ENCODE assay signal across 17 cellular contexts in the genomic region with DNA sequence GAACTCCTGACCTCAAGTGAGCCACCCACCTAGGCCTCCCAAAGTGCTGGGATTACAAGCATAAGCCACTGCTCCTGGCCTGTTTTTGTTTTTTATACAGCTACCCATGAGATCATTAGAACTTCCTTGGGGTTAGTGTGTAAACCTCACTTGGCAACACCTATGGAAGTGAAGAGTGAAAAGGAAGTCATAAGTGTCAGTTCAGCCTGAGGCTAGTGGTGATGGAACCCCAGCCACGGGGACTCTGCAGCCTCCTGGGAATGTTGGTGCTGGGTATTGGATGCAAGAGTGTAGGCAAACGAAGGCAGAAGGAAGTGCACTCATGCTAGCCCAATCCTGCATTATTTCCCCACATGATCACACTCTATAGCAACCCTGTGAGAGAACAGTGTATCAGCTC. TPM values are rescaled to one million over a fixed set of nuclear protein-coding genes. Genes with fewer than 3 reads are reported as not detected.
DNase-seq lines count a peak whose midpoint lies in the region; ATAC-seq, FAIRE-seq and TF ChIP-seq lines count a peak whose summit lies in the region.
"Had no signal": no experiment of that assay in that cellular context is flagged by ENCODE, and none has a peak within 500 bp of the region (broad histone marks: within the 10 kb centered on the region; RNA-seq: fewer than 3 reads in every experiment).

No MANE protein-coding gene starts in this region.

- H3K27ac Mint-ChIP-seq in CD4-positive, alpha-beta memory T cell = peak overlapping the region; percentile 91 to 97 (median 95)
- H3K27ac Mint-ChIP-seq in Caco-2 (ENCODE audit: unreplicated experiment) = peak overlapping the region; percentile 75
- peak overlapping the region; percentile 89 for H3K27ac Mint-ChIP-seq in activated T-helper 1 cell treated with anti-CD3 and anti-CD28 coated beads, Interleukin-12 subunit alpha, Interleukin-12 subunit beta, Interleukin-2, Interleukin-4 antibody, amounts not matched to agents 30 ng/mL and 10 ng/mL and 1 ng/mL, durations not matched to agents 14 hours and 24 hours and 36 hours
- peak overlapping the region; percentile 59 to 92 (median 82) for H3K27ac Mint-ChIP-seq in immature natural killer cell
- H3K27ac Mint-ChIP-seq: B cell, memory B cell had no signal

- no peak for TF ChIP-seq CTCF in Caco-2 (IDR thresholded peaks at IDR 0.05; ENCODE audit: insufficient read depth in 1 of 2, low read depth in 1 of 2, low read length in 1 of 2, severe bottlenecking in 1 of 2, unreplicated experiment in 1 of 2)

- H3K4me1 Mint-ChIP-seq in CD4-positive, alpha-beta memory T cell = peaks cover 71 to 95% (median 88%) of the 10 kb centered on the region in 4 donors
- H3K4me1 Mint-ChIP-seq in Caco-2 (ENCODE audit: low read depth, unreplicated experiment) (peaks cover 47% of the 10 kb centered on the region), immature natural killer cell (peaks cover 52 to 69% of the 10 kb centered on the region in 2 donors)
- peaks cover 75% of the 10 kb centered on the region for H3K4me1 Mint-ChIP-seq in activated T-helper 1 cell treated with anti-CD3 and anti-CD28 coated beads, Interleukin-12 subunit alpha, Interleukin-12 subunit beta, Interleukin-2, Interleukin-4 antibody, amounts not matched to agents 30 ng/mL and 10 ng/mL and 1 ng/mL, durations not matched to agents 14 hours and 24 hours and 36 hours (ENCODE audit: low read depth)

- H3K36me3 Mint-ChIP-seq in CD4-positive, alpha-beta memory T cell = no peaks in the 10 kb centered on the region
- peaks cover 13% of the 10 kb centered on the region for H3K36me3 Mint-ChIP-seq in Caco-2 (ENCODE audit: insufficient read depth, unreplicated experiment)
- H3K36me3 Mint-ChIP-seq in activated T-helper 1 cell treated with anti-CD3 and anti-CD28 coated beads, Interleukin-12 subunit alpha, Interleukin-12 subunit beta, Interleukin-2, Interleukin-4 antibody, amounts not matched to agents 30 ng/mL and 10 ng/mL and 1 ng/mL, durations not matched to agents 14 hours and 24 hours and 36 hours (ENCODE audit: low read depth) = peaks cover 19% of the 10 kb centered on the region
- no peaks in the 10 kb centered on the region for H3K36me3 Mint-ChIP-seq in immature natural killer cell

- intact Hi-C loops in CD4-positive, alpha-beta memory T cell (cut with micrococcal nuclease) = loop anchor here (1.0 kb wide), 1 partner anchor 8 kb away; no protein-coding TSS in a partner anchor
- intact Hi-C loops in Caco-2 (cut with micrococcal nuclease; ENCODE audit: unreplicated experiment) = loop anchor here (2.0 kb wide), 1 partner anchor 34 kb away; a partner anchor contains a TSS
- intact Hi-C loops in activated T-helper 1 cell treated with anti-CD3 and anti-CD28 coated beads, Interleukin-12 subunit alpha, Interleukin-12 subunit beta, Interleukin-2, Interleukin-4 antibody, amounts not matched to agents 30 ng/mL and 10 ng/mL and 1 ng/mL, durations not matched to agents 14 hours and 24 hours and 36 hours (cut with micrococcal nuclease) = loop anchor here (5.0 to 10.0 kb wide), 3 partner anchors 600 to 1148 kb away; a partner anchor contains a TSS

- no TSS peak for BruUV-seq in Caco-2 (replicated peaks; lab: Mats Ljungman, UMichigan)

- POLR2A ChIA-PET in CD4-positive, alpha-beta memory T cell (lab: Charles Lee; ENCODE audit: partially characterized antibody) = interaction anchor here (1.3 to 4.3 kb wide), 4 partner anchors 8 to 20 kb away, joined by 3 to 40 read pairs (median 4); no protein-coding TSS in a partner anchor
- POLR2A ChIA-PET in Caco-2 (lab: Charles Lee) = no interaction called here

- H3K9me3 ChIP-seq in CD4-positive, alpha-beta memory T cell (ENCODE audit: control insufficient read depth in 1 of 2, low read length in 2 of 2) = no peaks in the 10 kb centered on the region
- no peaks in the 10 kb centered on the region for H3K9me3 ChIP-seq in Caco-2
- H3K9me3 ChIP-seq: adrenal gland had no signal

- CTCF ChIA-PET in CD4-positive, alpha-beta memory T cell (lab: Charles Lee; ENCODE audit: partially characterized antibody) = interaction anchor here (1.1 to 10.5 kb wide), 3 partner anchors 28 to 32 kb away, joined by 3 to 114 read pairs (median 3); a partner anchor contains a TSS
- CTCF ChIA-PET in Caco-2 (lab: Charles Lee) = no interaction called here

- H3K27ac ChIP-seq in CD4-positive, alpha-beta memory T cell (ENCODE audit: low read depth, low read length) = peak overlapping the region; percentile 41
- H3K27ac ChIP-seq: adrenal gland, VCaP had no signal

- no peaks in the 10 kb centered on the region for H3K9me3 Mint-ChIP-seq in CD4-positive, alpha-beta memory T cell
- no peaks in the 10 kb centered on the region for H3K9me3 Mint-ChIP-seq in Caco-2 (ENCODE audit: unreplicated experiment)
- H3K9me3 Mint-ChIP-seq in activated T-helper 1 cell treated with anti-CD3 and anti-CD28 coated beads, Interleukin-12 subunit alpha, Interleukin-12 subunit beta, Interleukin-2, Interleukin-4 antibody, amounts not matched to agents 30 ng/mL and 10 ng/mL and 1 ng/mL, durations not matched to agents 14 hours and 24 hours and 36 hours = no peaks in the 10 kb centered on the region
- peaks cover 0 to 3% (median 0%) of the 10 kb centered on the region in 6 donors for H3K9me3 Mint-ChIP-seq in immature natural killer cell
- H3K9me3 Mint-ChIP-seq: memory B cell, nephron had no signal

- H3K4me1 ChIP-seq in CD4-positive, alpha-beta memory T cell (ENCODE audit: insufficient read depth, low read length) = peaks cover 100% of the 10 kb centered on the region
- peaks cover 69% of the 10 kb centered on the region for H3K4me1 ChIP-seq in Caco-2
- H3K4me1 ChIP-seq: adrenal gland had no signal

- DNase-seq in CD4-positive, alpha-beta memory T cell = no peak
- DNase-seq in Caco-2 (no peak), immature natural killer cell (peak in 2 of 3 donors; percentile 27 to 47), cerebellum (ENCODE audit: low spot score) (no peak), GM12892 (ENCODE audit: insufficient read length) (no peak)
- DNase-seq in activated T-helper 1 cell treated with anti-CD3 and anti-CD28 coated beads, Interleukin-12 subunit alpha, Interleukin-12 subunit beta, Interleukin-2, Interleukin-4 antibody, amounts not matched to agents 30 ng/mL and 10 ng/mL and 1 ng/mL, durations not matched to agents 14 hours and 24 hours and 36 hours (ENCODE audit: low spot score) = no peak
- DNase-seq: adrenal gland; GDM1; KBM-7; NCI-H2081; NCI-H510A; stimulated activated CD4-positive, alpha-beta T cell treated with anti-CD3 and anti-CD28 coated beads, Interleukin-4, amount 100 ng/mL, for 1 hour had no signal

- no peaks in the 10 kb centered on the region for H3K27me3 ChIP-seq in CD4-positive, alpha-beta memory T cell (ENCODE audit: insufficient read depth, low read length)
- H3K27me3 ChIP-seq in Caco-2 (replicated peaks; ENCODE audit: control insufficient read depth, insufficient read depth, low read length) = no peaks in the 10 kb centered on the region
- H3K27me3 ChIP-seq: adrenal gland had no signal

- no peak for TF ChIP-seq POLR2A in GM12892 (IDR thresholded peaks at IDR 0.05; ENCODE audit: low read depth, low read length)

- no peaks in the 10 kb centered on the region for H3K36me3 ChIP-seq in CD4-positive, alpha-beta memory T cell (ENCODE audit: insufficient read depth, low read length)
- H3K36me3 ChIP-seq in Caco-2 (ENCODE audit: control insufficient read depth, insufficient read depth, low read length) = peaks cover 2% of the 10 kb centered on the region; the same call in 1 of the 2 replicates
- H3K36me3 ChIP-seq: adrenal gland had no signal

- peak overlapping the region; percentile 73 to 88 (median 80) for H3K4me3 Mint-ChIP-seq in CD4-positive, alpha-beta memory T cell
- peak overlapping the region; percentile 39 for H3K4me3 Mint-ChIP-seq in Caco-2 (ENCODE audit: unreplicated experiment)
- H3K4me3 Mint-ChIP-seq in activated T-helper 1 cell treated with anti-CD3 and anti-CD28 coated beads, Interleukin-12 subunit alpha, Interleukin-12 subunit beta, Interleukin-2, Interleukin-4 antibody, amounts not matched to agents 30 ng/mL and 10 ng/mL and 1 ng/mL, durations not matched to agents 14 hours and 24 hours and 36 hours = peak overlapping the region; percentile 71
- H3K4me3 Mint-ChIP-seq in immature natural killer cell = peak overlapping the region; percentile 55 to 78 (median 64)
- H3K4me3 Mint-ChIP-seq: B cell, memory B cell, nephron had no signal

- no peaks in the 10 kb centered on the region for H3K27me3 Mint-ChIP-seq in CD4-positive, alpha-beta memory T cell
- H3K27me3 Mint-ChIP-seq in Caco-2 (ENCODE audit: insufficient read depth, unreplicated experiment) (no peaks in the 10 kb centered on the region), immature natural killer cell (ENCODE audit: low read depth in 3 of 3) (peaks cover 0 to 5% (median 0%) of the 10 kb centered on the region in 3 donors)
- H3K27me3 Mint-ChIP-seq in activated T-helper 1 cell treated with anti-CD3 and anti-CD28 coated beads, Interleukin-12 subunit alpha, Interleukin-12 subunit beta, Interleukin-2, Interleukin-4 antibody, amounts not matched to agents 30 ng/mL and 10 ng/mL and 1 ng/mL, durations not matched to agents 14 hours and 24 hours and 36 hours (ENCODE audit: insufficient read depth) = no peaks in the 10 kb centered on the region
- H3K27me3 Mint-ChIP-seq: B cell, memory B cell had no signal

- H3K4me3 ChIP-seq in CD4-positive, alpha-beta memory T cell (ENCODE audit: low read length in 2 of 2) = peak overlapping the region in 1 of 2 donors; percentile 8
- H3K4me3 ChIP-seq in Caco-2 (ENCODE audit: low read depth, low read length) = no peak overlapping the region
- H3K4me3 ChIP-seq: adrenal gland had no signal

- FAIRE-seq in GM12892 (lab: Jason Lieb, UNC) = no peak

- no peak for ATAC-seq in GM18858 (IDR thresholded peaks at IDR 0.05; ENCODE audit: unreplicated experiment)

RNA-seq across cellular contexts. Expression of a gene that starts 33.6 kb away (rescaled TPM):
- total RNA-seq in CD4-positive, alpha-beta memory T cell = 10 to 100 TPM; 10.6 to 11.4 TPM
- 10 to 100 TPM; 12.2 to 26.3 TPM for polyA plus RNA-seq in CD4-positive, alpha-beta memory T cell
- total RNA-seq in Caco-2 (2022) = 102 and 119 TPM in 2 replicates
- 15.7 and 16.3 TPM in 2 replicates for total RNA-seq in activated T-helper 1 cell treated with anti-CD3 and anti-CD28 coated beads, Interleukin-12 subunit alpha, Interleukin-12 subunit beta, Interleukin-2, Interleukin-4 antibody, amounts not matched to agents 30 ng/mL and 10 ng/mL and 1 ng/mL, durations not matched to agents 14 hours and 24 hours and 36 hours
- 10 to 100 TPM; 31.9 to 51.2 (median 33.3) TPM for polyA plus RNA-seq in immature natural killer cell
- 14.2 TPM for total RNA-seq in cerebellum
- 14.0 TPM for polyA plus RNA-seq in GM12892 (2012; ENCODE audit: missing spikeins)

Comparison
In these comparisons a context has a peak if more than half of its experiments do, and no peak if none do; other contexts are left out.
1. DNase-seq: peak in immature natural killer cell (2 of 3); none in CD4-positive, alpha-beta memory T cell (0 of 5), Caco-2 (0 of 2), activated T-helper 1 cell treated with anti-CD3 and anti-CD28 coated beads, Interleukin-12 subunit alpha, Interleukin-12 subunit beta, Interleukin-2, Interleukin-4 antibody, amounts not matched to agents 30 ng/mL and 10 ng/mL and 1 ng/mL, durations not matched to agents 14 hours and 24 hours and 36 hours (single experiment), cerebellum (single experiment) and GM12892 (single experiment).
2. Peak in every context shown above with its lines, with median percentiles within 50 percentile points of each other: H3K27ac Mint-ChIP-seq and H3K4me3 Mint-ChIP-seq.